Comparison of ENCODE assay signal across 21 cellular contexts in genomic region chr6:18101271-18101670, GRCh38. TPM values are rescaled to one million over a fixed set of nuclear protein-coding genes. Genes with fewer than 3 reads are reported as not detected.
DNase-seq lines count a peak whose midpoint lies in the region; ATAC-seq, FAIRE-seq and TF ChIP-seq lines count a peak whose summit lies in the region.
"Had no signal": no experiment of that assay in that cellular context is flagged by ENCODE, and none has a peak within 500 bp of the region (broad histone marks: within the 10 kb centered on the region; RNA-seq: fewer than 3 reads in every experiment).

No MANE protein-coding gene starts in this region.

- no peaks in the 10 kb centered on the region for H3K9me3 ChIP-seq in AG04450 (ENCODE audit: control insufficient read depth, insufficient read depth, low read length)
- H3K9me3 ChIP-seq in mammary epithelial cell (replicated peaks; ENCODE audit: insufficient read depth, low read length): no peaks in the 10 kb centered on the region
- no peaks in the 10 kb centered on the region for H3K9me3 ChIP-seq in HepG2 (ENCODE audit: low read length)
- H3K9me3 ChIP-seq: SJCRH30 had no signal

- no peak for TF ChIP-seq CTCF in AG04450 (IDR thresholded peaks at IDR 0.05; ENCODE audit: low read depth, low read length)
- no peak for TF ChIP-seq CTCF in mammary epithelial cell (conservative IDR thresholded peaks at IDR 0.05 in 1 of 2, IDR thresholded peaks at IDR 0.05 in 1 of 2; ENCODE audit: extremely low read depth in 1 of 2, insufficient read depth in 1 of 2, low read depth in 1 of 2, low read length in 2 of 2)
- no peak for TF ChIP-seq CTCF in HepG2 (CRISPR knock-in tag; IDR thresholded peaks at IDR 0.05)

- TF ChIP-seq EP300 in HepG2 (IDR thresholded peaks at IDR 0.05; ENCODE audit: low read depth in 2 of 2, low read length in 2 of 2): no peak
- no peak for TF ChIP-seq EP300 in HepG2 (CRISPR knock-in tag; IDR thresholded peaks at IDR 0.05; ENCODE audit: borderline replicate concordance)

- FAIRE-seq in HepG2 (lab: Jason Lieb, UNC): no peak
- FAIRE-seq: islet of Langerhans had no signal

- no peak overlapping the region for H3K9ac ChIP-seq in mammary epithelial cell (ENCODE audit: insufficient read depth, low read length)
- no peak overlapping the region for H3K9ac ChIP-seq in HepG2 (ENCODE audit: insufficient read depth, low read depth, low read length)
- H3K9ac ChIP-seq: parathyroid adenoma had no signal

- no peak overlapping the region for H3K4me3 Mint-ChIP-seq in activated T-helper 17 cell treated with anti-CD3 and anti-CD28 coated beads, Interleukin-2, amount 50 U/mL, for 72 hours
- H3K4me3 Mint-ChIP-seq: CD4-positive, alpha-beta memory T cell; stimulated activated naive CD8-positive, alpha-beta T cell treated with anti-CD3 and anti-CD28 coated beads, Interleukin-15, Interleukin-2, amounts not matched to agents 100 ng/mL and 50 ng/mL, for 24 hours; T-helper 17 cell had no signal

- in situ Hi-C loops in mammary epithelial cell (cut with MboI; ENCODE audit: low sequenced_read_pairs in 2 of 2): loop anchor here in 1 of 2 donors (25.0 kb wide), 1 partner anchor 239 kb away; no protein-coding TSS in a partner anchor
- in situ Hi-C loops in HepG2 (cut with HindIII; ENCODE audit: extremely low pct_ligation_motif_present, low pct_unique_long_range_greater_than_20kb): no loop called here

- no peak overlapping the region for H3K4me2 ChIP-seq in mammary epithelial cell (ENCODE audit: insufficient read depth, low read depth, low read length)
- no peak overlapping the region for H3K4me2 ChIP-seq in HepG2 (ENCODE audit: low read depth, low read length)
- H3K4me2 ChIP-seq: hepatocyte had no signal

- POLR2A ChIA-PET in AG04450 (lab: Yijun Ruan, JAX) (interaction anchor here (0.6 kb wide), 1 partner anchor 21 kb away, joined by 3 read pairs; no protein-coding TSS in a partner anchor), HepG2 (lab: Yijun Ruan, JAX) (no interaction called here)

- CTCF ChIA-PET in AG04450 (lab: Charles Lee): interaction anchor here (2.4 kb wide), 1 partner anchor 21 kb away, joined by 8 read pairs; the partner anchor contains the start of gene NHLRC1
- CTCF ChIA-PET in mammary epithelial cell (lab: Charles Lee; ENCODE audit: low non-redundant PET): no interaction called here
- CTCF ChIA-PET in HepG2 (lab: Yijun Ruan, JAX; ENCODE audit: low intra/inter-chr PET ratio, low total read pairs): no interaction called here

- H3K4me3 ChIP-seq in AG04450 (ENCODE audit: low read depth, low read length) (no peak overlapping the region), mammary epithelial cell (replicated peaks in 1 of 3; ENCODE audit: insufficient read depth in 1 of 3, low read depth in 2 of 3, low read length in 3 of 3) (no peak overlapping the region), HepG2 (replicated peaks in 1 of 3; ENCODE audit: insufficient read depth in 1 of 3, low read depth in 2 of 3, low read length in 3 of 3) (no peak overlapping the region)
- H3K4me3 ChIP-seq: hepatocyte, lung, SJCRH30 had no signal

- H3K27ac ChIP-seq in AG04450 (ENCODE audit: low read depth, low read length) (no peak overlapping the region), mammary epithelial cell (ENCODE audit: insufficient read depth, low read depth, low read length) (no peak overlapping the region), HepG2 (ENCODE audit: extremely low read length, insufficient read depth, low read length) (no peak overlapping the region)
- H3K27ac ChIP-seq: hepatocyte, parathyroid adenoma, SJCRH30, VCaP had no signal

- no peak for ATAC-seq in activated T-helper 17 cell treated with anti-CD3 and anti-CD28 coated beads, Interleukin-2, amount 50 U/mL, for 72 hours (replicated peaks)
- no peak for ATAC-seq in HepG2
- ATAC-seq: T-helper 17 cell had no signal

- H4K20me1 ChIP-seq in mammary epithelial cell (ENCODE audit: insufficient read depth, low read length): no peaks in the 10 kb centered on the region
- no peaks in the 10 kb centered on the region for H4K20me1 ChIP-seq in HepG2 (ENCODE audit: insufficient read depth, low read length)

- H3K79me2 ChIP-seq in mammary epithelial cell (ENCODE audit: insufficient read depth, low read length) (no peaks in the 10 kb centered on the region), HepG2 (ENCODE audit: insufficient read depth, low read length) (no peaks in the 10 kb centered on the region)
- H3K79me2 ChIP-seq: hepatocyte, parathyroid adenoma had no signal

- H3K4me1 ChIP-seq in mammary epithelial cell (ENCODE audit: insufficient read depth, low read length) (peaks cover 11% of the 10 kb centered on the region), HepG2 (ENCODE audit: insufficient read depth, low read length) (no peaks in the 10 kb centered on the region)
- H3K4me1 ChIP-seq: parathyroid adenoma, SJCRH30 had no signal

- H2AFZ ChIP-seq in mammary epithelial cell (ENCODE audit: low read depth, low read length) (no peak overlapping the region), HepG2 (ENCODE audit: low read length) (no peak overlapping the region)
- H2AFZ ChIP-seq: hepatocyte, parathyroid adenoma had no signal

- H3K27ac Mint-ChIP-seq in activated T-helper 17 cell treated with anti-CD3 and anti-CD28 coated beads, Interleukin-2, amount 50 U/mL, for 72 hours: no peak overlapping the region
- H3K27ac Mint-ChIP-seq: CD4-positive, alpha-beta memory T cell; stimulated activated naive CD8-positive, alpha-beta T cell treated with anti-CD3 and anti-CD28 coated beads, Interleukin-15, Interleukin-2, amounts not matched to agents 100 ng/mL and 50 ng/mL, for 24 hours; T-helper 17 cell had no signal

- no peaks in the 10 kb centered on the region for H3K9me3 Mint-ChIP-seq in activated T-helper 17 cell treated with anti-CD3 and anti-CD28 coated beads, Interleukin-2, amount 50 U/mL, for 72 hours

- TF ChIP-seq POLR2A in HepG2 (IDR thresholded peaks at IDR 0.05; ENCODE audit: insufficient read depth in 1 of 2, low read depth in 2 of 2, low read length in 2 of 2): no peak

- H3K27me3 ChIP-seq in AG04450 (ENCODE audit: control insufficient read depth, insufficient read depth, low read length) (no peaks in the 10 kb centered on the region), mammary epithelial cell (ENCODE audit: insufficient read depth, low read length) (no peaks in the 10 kb centered on the region), HepG2 (ENCODE audit: control insufficient read depth in 1 of 2, insufficient read depth in 2 of 2, low read length in 2 of 2) (no peaks in the 10 kb centered on the region; a peak in 2 of 5 replicates)
- H3K27me3 ChIP-seq: hepatocyte, SJCRH30 had no signal

- TF ChIP-seq RAD21 in HepG2 (CRISPR knock-in tag; IDR thresholded peaks at IDR 0.05): no peak

- H3K36me3 ChIP-seq in mammary epithelial cell (ENCODE audit: insufficient read depth, low read length) (no peaks in the 10 kb centered on the region), HepG2 (replicated peaks in 1 of 2; ENCODE audit: control insufficient read depth in 1 of 2, insufficient read depth in 2 of 2, low read length in 2 of 2) (no peaks in the 10 kb centered on the region)
- H3K36me3 ChIP-seq: SJCRH30 had no signal

- DNase-seq in AG04450 (ENCODE audit: low read depth, low spot score) (peak; percentile 29), HS-27A (ENCODE audit: low read depth) (peak; percentile 20), mammary epithelial cell (peak; percentile 54), kidney tubule cell (ENCODE audit: low spot score) (peak; percentile 43), HepG2 (ENCODE audit: low spot score) (no peak)
- DNase-seq in stimulated activated CD4-positive, alpha-beta T cell treated with anti-CD3 and anti-CD28 coated beads, Interleukin-2, amount 100 ng/mL, for 48 hours: no peak
- DNase-seq in activated CD8-positive, alpha-beta memory T cell treated with anti-CD3 and anti-CD28 coated beads, Interleukin-2, amount 50 U/mL, for 4 hours: no peak
- DNase-seq: CD4-positive, alpha-beta memory T cell; NCI-H1417 treated with DMSO at 0.1 percent for 48 hours; NCI-H774; SJCRH30; stimulated activated CD4-positive, alpha-beta T cell treated with anti-CD3 and anti-CD28 coated beads, Interleukin-1b, Interleukin-23, amount 100 ng/mL, for 48 hours; T-helper 17 cell had no signal

- intact Hi-C loops in mammary epithelial cell (cut with micrococcal nuclease) (no loop called here), HepG2 (cut with micrococcal nuclease; ENCODE audit: unreplicated experiment) (no loop called here)

- H3K4me1 Mint-ChIP-seq in activated T-helper 17 cell treated with anti-CD3 and anti-CD28 coated beads, Interleukin-2, amount 50 U/mL, for 72 hours: no peaks in the 10 kb centered on the region
- H3K4me1 Mint-ChIP-seq: CD4-positive, alpha-beta memory T cell had no signal

- no TSS peak for BruUV-seq in mammary epithelial cell (replicated peaks; lab: Mats Ljungman, UMichigan)
- no TSS peak for BruUV-seq in HepG2 (replicated peaks; lab: Mats Ljungman, UMichigan)

- dilution Hi-C loops in mammary epithelial cell (cut with HindIII; ENCODE audit: low sequenced_read_pairs): no loop called here

- peaks cover 36% of the 10 kb centered on the region for H3K27me3 Mint-ChIP-seq in activated T-helper 17 cell treated with anti-CD3 and anti-CD28 coated beads, Interleukin-2, amount 50 U/mL, for 72 hours

- WGBS in mammary epithelial cell (ENCODE audit: low coverage, missing lambda C conversion rate): 91% methylated on average over 1 of the region's 1 CpG
- WGBS in HepG2 (ENCODE audit: low lambda C conversion rate): 8% methylated on average over 1 of the region's 1 CpG

- H3K36me3 Mint-ChIP-seq in activated T-helper 17 cell treated with anti-CD3 and anti-CD28 coated beads, Interleukin-2, amount 50 U/mL, for 72 hours (ENCODE audit: low read depth): no peaks in the 10 kb centered on the region
- H3K36me3 Mint-ChIP-seq: CD4-positive, alpha-beta memory T cell had no signal

RNA-seq across cellular contexts. Expression of gene NHLRC1, which starts 21.2 kb away (rescaled TPM):
- 1.4 TPM in 2 replicates for polyA plus RNA-seq in AG04450 (2011; rRNA removed)
- 0.65 and 0.83 TPM in 2 replicates for polyA minus RNA-seq in AG04450 (2011; rRNA and poly(A)+ RNA removed)
- total RNA-seq in mammary epithelial cell: 1 to 10 TPM; 2.1 to 3.3 TPM
- polyA plus RNA-seq in mammary epithelial cell: 1.4 TPM
- polyA minus RNA-seq in mammary epithelial cell: 0.21 TPM
- not detected for total RNA-seq in activated T-helper 17 cell treated with anti-CD3 and anti-CD28 coated beads, Interleukin-2, amount 50 U/mL, for 72 hours
- total RNA-seq in HepG2 (2016; rRNA removed; fragmentation: Illumina TruSeq; extraction: Trizol): 0.11 and 0.20 TPM in 2 replicates
- 0.18 TPM in 1 of 2 replicates, not detected in the other for total RNA-seq in HepG2 (2016; cell fraction: cytosol; rRNA removed; fragmentation: Illumina TruSeq; extraction: Trizol; ENCODE audit: low read depth)
- 0.10 and 0.17 TPM in 2 replicates for total RNA-seq in HepG2 (2016; cell fraction: insoluble cytoplasmic fraction; rRNA removed; fragmentation: Illumina TruSeq; extraction: Trizol)
- total RNA-seq in HepG2 (2016; cell fraction: membrane; rRNA removed; fragmentation: Illumina TruSeq; extraction: Trizol): 0.21 and 0.28 TPM in 2 replicates
- total RNA-seq in HepG2 (2016; cell fraction: nucleus; rRNA removed; fragmentation: Illumina TruSeq; extraction: Trizol): 0.25 and 0.28 TPM in 2 replicates
- 0.04 TPM in 1 of 2 replicates, not detected in the other for polyA plus RNA-seq in HepG2 (2011; rRNA removed)
- polyA plus RNA-seq in HepG2 (2011; cell fraction: cytosol; rRNA removed): 0.03 TPM in 1 of 2 replicates, not detected in the other
- 0.06 and 0.07 TPM in 2 replicates for polyA plus RNA-seq in HepG2 (2011; cell fraction: nucleus; rRNA removed)
- not detected in 2 replicates for polyA plus RNA-seq in HepG2 (2012)
- 0.08 TPM in 1 of 2 replicates, not detected in the other for polyA plus RNA-seq in HepG2 (2016; cell fraction: cytosol; fragmentation: Illumina TruSeq; extraction: Trizol; ENCODE audit: low read depth)
- 0.10 and 0.16 TPM in 2 replicates for polyA plus RNA-seq in HepG2 (2016; cell fraction: insoluble cytoplasmic fraction; fragmentation: Illumina TruSeq; extraction: Trizol; ENCODE audit: low read depth)
- 0.08 and 0.12 TPM in 2 replicates for polyA plus RNA-seq in HepG2 (2016; cell fraction: membrane; fragmentation: Illumina TruSeq; extraction: Trizol; ENCODE audit: low read depth)
- polyA plus RNA-seq in HepG2 (2016; cell fraction: nucleus; fragmentation: Illumina TruSeq; extraction: Trizol; ENCODE audit: insufficient read depth, low read depth): not detected in 2 replicates
- not detected in 2 replicates for polyA minus RNA-seq in HepG2 (2011; rRNA and poly(A)+ RNA removed; ENCODE audit: low replicate concordance)
- not detected in 2 replicates for polyA minus RNA-seq in HepG2 (2011; cell fraction: cytosol; rRNA and poly(A)+ RNA removed)
- polyA minus RNA-seq in HepG2 (2011; cell fraction: nucleus; rRNA and poly(A)+ RNA removed): not detected in 2 replicates
- total RNA-seq: OCI-LY7, SJCRH30 had no signal

RNA-seq across cellular contexts. Expression of gene TPMT, which starts 53.6 kb away (rescaled TPM):
- polyA plus RNA-seq in AG04450 (2011; rRNA removed): 20.5 and 25.8 TPM in 2 replicates
- 5.3 and 8.1 TPM in 2 replicates for polyA minus RNA-seq in AG04450 (2011; rRNA and poly(A)+ RNA removed)
- 10 to 100 TPM in 1 of 2 donors, 1 to 10 TPM in 1; 7.7 to 15.3 TPM for total RNA-seq in mammary epithelial cell
- 11.4 TPM for polyA plus RNA-seq in mammary epithelial cell
- 5.2 TPM for polyA minus RNA-seq in mammary epithelial cell
- 1 to 10 TPM; 5.3 to 8.2 TPM for total RNA-seq in activated T-helper 17 cell treated with anti-CD3 and anti-CD28 coated beads, Interleukin-2, amount 50 U/mL, for 72 hours
- total RNA-seq in HepG2 (2016; rRNA removed; fragmentation: Illumina TruSeq; extraction: Trizol): 22.8 and 33.3 TPM in 2 replicates
- total RNA-seq in HepG2 (2016; cell fraction: cytosol; rRNA removed; fragmentation: Illumina TruSeq; extraction: Trizol; ENCODE audit: low read depth): 6.9 and 7.2 TPM in 2 replicates
- total RNA-seq in HepG2 (2016; cell fraction: insoluble cytoplasmic fraction; rRNA removed; fragmentation: Illumina TruSeq; extraction: Trizol): 22.5 and 34.3 TPM in 2 replicates
- 16.6 and 17.8 TPM in 2 replicates for total RNA-seq in HepG2 (2016; cell fraction: membrane; rRNA removed; fragmentation: Illumina TruSeq; extraction: Trizol)
- 8.8 and 9.6 TPM in 2 replicates for total RNA-seq in HepG2 (2016; cell fraction: nucleus; rRNA removed; fragmentation: Illumina TruSeq; extraction: Trizol)
- 9.5 and 11.1 TPM in 2 replicates for polyA plus RNA-seq in HepG2 (2011; rRNA removed)
- 6.1 and 8.9 TPM in 2 replicates for polyA plus RNA-seq in HepG2 (2011; cell fraction: cytosol; rRNA removed)
- polyA plus RNA-seq in HepG2 (2011; cell fraction: nucleus; rRNA removed): 1.9 and 2.4 TPM in 2 replicates
- 9.8 and 12.6 TPM in 2 replicates for polyA plus RNA-seq in HepG2 (2012)
- 9.7 and 11.0 TPM in 2 replicates for polyA plus RNA-seq in HepG2 (2016; cell fraction: cytosol; fragmentation: Illumina TruSeq; extraction: Trizol; ENCODE audit: low read depth)
- 43.3 and 51.0 TPM in 2 replicates for polyA plus RNA-seq in HepG2 (2016; cell fraction: insoluble cytoplasmic fraction; fragmentation: Illumina TruSeq; extraction: Trizol; ENCODE audit: low read depth)
- polyA plus RNA-seq in HepG2 (2016; cell fraction: membrane; fragmentation: Illumina TruSeq; extraction: Trizol; ENCODE audit: low read depth): 18.1 and 18.9 TPM in 2 replicates
- polyA plus RNA-seq in HepG2 (2016; cell fraction: nucleus; fragmentation: Illumina TruSeq; extraction: Trizol; ENCODE audit: insufficient read depth, low read depth): 17.2 and 20.4 TPM in 2 replicates
- 2.2 and 4.7 TPM in 2 replicates for polyA minus RNA-seq in HepG2 (2011; rRNA and poly(A)+ RNA removed; ENCODE audit: low replicate concordance)
- 4.4 TPM in 2 replicates for polyA minus RNA-seq in HepG2 (2011; cell fraction: cytosol; rRNA and poly(A)+ RNA removed)
- 3.2 and 4.7 TPM in 2 replicates for polyA minus RNA-seq in HepG2 (2011; cell fraction: nucleus; rRNA and poly(A)+ RNA removed)

RNA-seq across cellular contexts. Expression of gene KDM1B, which starts 54.0 kb away (rescaled TPM):
- 17.3 and 20.1 TPM in 2 replicates for polyA plus RNA-seq in AG04450 (2011; rRNA removed)
- 17.3 and 21.7 TPM in 2 replicates for polyA minus RNA-seq in AG04450 (2011; rRNA and poly(A)+ RNA removed)
- total RNA-seq in mammary epithelial cell: 10 to 100 TPM; 19.5 to 25.1 TPM
- 14.3 TPM for polyA plus RNA-seq in mammary epithelial cell
- polyA minus RNA-seq in mammary epithelial cell: 22.9 TPM
- 1 to 10 TPM; 5.5 to 8.7 TPM for total RNA-seq in activated T-helper 17 cell treated with anti-CD3 and anti-CD28 coated beads, Interleukin-2, amount 50 U/mL, for 72 hours
- total RNA-seq in HepG2 (2016; rRNA removed; fragmentation: Illumina TruSeq; extraction: Trizol): 13.2 and 22.1 TPM in 2 replicates
- 5.9 and 7.8 TPM in 2 replicates for total RNA-seq in HepG2 (2016; cell fraction: cytosol; rRNA removed; fragmentation: Illumina TruSeq; extraction: Trizol; ENCODE audit: low read depth)
- total RNA-seq in HepG2 (2016; cell fraction: insoluble cytoplasmic fraction; rRNA removed; fragmentation: Illumina TruSeq; extraction: Trizol): 13.0 and 19.5 TPM in 2 replicates
- 9.4 and 9.5 TPM in 2 replicates for total RNA-seq in HepG2 (2016; cell fraction: membrane; rRNA removed; fragmentation: Illumina TruSeq; extraction: Trizol)
- total RNA-seq in HepG2 (2016; cell fraction: nucleus; rRNA removed; fragmentation: Illumina TruSeq; extraction: Trizol): 11.7 and 12.5 TPM in 2 replicates
- 9.2 and 9.8 TPM in 2 replicates for polyA plus RNA-seq in HepG2 (2011; rRNA removed)
- polyA plus RNA-seq in HepG2 (2011; cell fraction: cytosol; rRNA removed): 6.8 and 7.3 TPM in 2 replicates
- 7.2 and 8.6 TPM in 2 replicates for polyA plus RNA-seq in HepG2 (2011; cell fraction: nucleus; rRNA removed)
- 8.3 and 8.4 TPM in 2 replicates for polyA plus RNA-seq in HepG2 (2012)
- polyA plus RNA-seq in HepG2 (2016; cell fraction: cytosol; fragmentation: Illumina TruSeq; extraction: Trizol; ENCODE audit: low read depth): 1.1 and 1.2 TPM in 2 replicates
- 21.7 and 21.8 TPM in 2 replicates for polyA plus RNA-seq in HepG2 (2016; cell fraction: insoluble cytoplasmic fraction; fragmentation: Illumina TruSeq; extraction: Trizol; ENCODE audit: low read depth)
- polyA plus RNA-seq in HepG2 (2016; cell fraction: membrane; fragmentation: Illumina TruSeq; extraction: Trizol; ENCODE audit: low read depth): 4.8 and 5.0 TPM in 2 replicates
- polyA plus RNA-seq in HepG2 (2016; cell fraction: nucleus; fragmentation: Illumina TruSeq; extraction: Trizol; ENCODE audit: insufficient read depth, low read depth): 16.9 and 18.0 TPM in 2 replicates
- polyA minus RNA-seq in HepG2 (2011; rRNA and poly(A)+ RNA removed; ENCODE audit: low replicate concordance): 12.9 and 19.5 TPM in 2 replicates
- polyA minus RNA-seq in HepG2 (2011; cell fraction: cytosol; rRNA and poly(A)+ RNA removed): 10.6 and 12.8 TPM in 2 replicates
- polyA minus RNA-seq in HepG2 (2011; cell fraction: nucleus; rRNA and poly(A)+ RNA removed): 7.3 and 9.9 TPM in 2 replicates

Comparison
In these comparisons a context has a peak if more than half of its experiments do, and no peak if none do; other contexts are left out.
1. DNase-seq: peak in AG04450 (single experiment), HS-27A (single experiment), mammary epithelial cell (single experiment) and kidney tubule cell (single experiment); none in stimulated activated CD4-positive, alpha-beta T cell treated with anti-CD3 and anti-CD28 coated beads, Interleukin-2, amount 100 ng/mL, for 48 hours (0 of 2), activated CD8-positive, alpha-beta memory T cell treated with anti-CD3 and anti-CD28 coated beads, Interleukin-2, amount 50 U/mL, for 4 hours (single experiment) and HepG2 (single experiment).